Comparison of ENCODE assay signal across 8 cellular contexts in genomic region chr1:109739738-109740614, GRCh38. TPM values are rescaled to one million over a fixed set of nuclear protein-coding genes. Genes with fewer than 3 reads are reported as not detected.
DNase-seq lines count a peak whose midpoint lies in the region; ATAC-seq and TF ChIP-seq lines count a peak whose summit lies in the region.

No MANE protein-coding gene starts in this region.

- H3K4me3 ChIP-seq in HFF-Myc (replicated peaks; ENCODE audit: low read depth, low read length) (peak overlapping the region; percentile 66), WERI-Rb-1 (ENCODE audit: low read depth, low read length) (peak overlapping the region; percentile 58), breast epithelium (peak overlapping the region; percentile 54 to 86 (median 82)), iPS-20b (ENCODE audit: low read length) (peak overlapping the region; percentile 69), skeletal muscle tissue (ENCODE audit: low read length in 3 of 3) (peak overlapping the region; percentile 83 to 86 (median 85))

- TF ChIP-seq POLR2A in breast epithelium (IDR thresholded peaks at IDR 0.05): peak; percentile 76

- H3K9ac ChIP-seq in iPS-20b (ENCODE audit: low read depth, low read length) (peak overlapping the region; percentile 31; the same call in 1 of the 2 replicates), skeletal muscle tissue (ENCODE audit: low read depth in 1 of 3, low read length in 3 of 3) (peak overlapping the region; percentile 76 to 84 (median 77))

- H3K4me1 ChIP-seq in breast epithelium (no peaks in the 10 kb centered on the region), iPS-20b (ENCODE audit: insufficient read depth, low read length) (peaks cover 2% of the 10 kb centered on the region; the same call in 1 of the 2 replicates), skeletal muscle tissue (ENCODE audit: control insufficient read depth in 3 of 3, insufficient read depth in 3 of 3, low read length in 3 of 3) (peaks cover 8 to 15% (median 12%) of the 10 kb centered on the region in 3 donors)

- H3K36me3 ChIP-seq in WERI-Rb-1 (peaks cover 24% of the 10 kb centered on the region), breast epithelium (no peaks in the 10 kb centered on the region), iPS-20b (ENCODE audit: insufficient read depth, low read depth, low read length) (no peaks in the 10 kb centered on the region), skeletal muscle tissue (ENCODE audit: control insufficient read depth in 3 of 3, insufficient read depth in 3 of 3, low read length in 3 of 3) (peaks cover 12 to 20% (median 19%) of the 10 kb centered on the region in 3 donors)

- H3K27ac ChIP-seq in WERI-Rb-1: peak overlapping the region; percentile 72
- peak overlapping the region; percentile 81 to 87 for H3K27ac ChIP-seq in breast epithelium
- no peak overlapping the region for H3K27ac ChIP-seq in iPS-20b (ENCODE audit: low read length)
- peak overlapping the region; percentile 66 for H3K27ac ChIP-seq in skeletal muscle tissue (ENCODE audit: low read depth, low read length)

- DNase-seq in DMS53 treated with DMSO at 0.1 percent for 48 hours (lab: John Stamatoyannopoulos, UW; ENCODE audit: unreplicated experiment) (peak; percentile 45), HFF-Myc (ENCODE audit: extremely low read depth, low read depth) (no peak), NCI-H146 (lab: John Stamatoyannopoulos, UW) (peak; percentile 78), WERI-Rb-1 (peak; percentile 89), breast epithelium (ENCODE audit: low spot score in 2 of 2) (peak; percentile 68 to 89)

- H3K9me3 ChIP-seq in WERI-Rb-1 (ENCODE audit: severe bottlenecking): peaks cover 4% of the 10 kb centered on the region
- no peaks in the 10 kb centered on the region for H3K9me3 ChIP-seq in breast epithelium
- no peaks in the 10 kb centered on the region for H3K9me3 ChIP-seq in iPS-20b (ENCODE audit: insufficient read depth, low read depth, low read length)
- H3K9me3 ChIP-seq in skeletal muscle tissue (ENCODE audit: control insufficient read depth in 3 of 3, low read length in 3 of 3): no peaks in the 10 kb centered on the region

- H3K27me3 ChIP-seq in WERI-Rb-1 (ENCODE audit: insufficient read depth, low read depth, severe bottlenecking) (no peaks in the 10 kb centered on the region), breast epithelium (no peaks in the 10 kb centered on the region), iPS-20b (ENCODE audit: insufficient read depth, low read length) (peaks cover 61% of the 10 kb centered on the region), skeletal muscle tissue (ENCODE audit: control insufficient read depth in 3 of 3, insufficient read depth in 3 of 3, low read length in 3 of 3) (no peaks in the 10 kb centered on the region)

- ATAC-seq in HG03469 (IDR thresholded peaks at IDR 0.05; ENCODE audit: unreplicated experiment): no peak

- intact Hi-C loops in breast epithelium (cut with DNase I; ENCODE audit: low total_unique reads): no loop called here

- TF ChIP-seq CTCF in HFF-Myc (IDR thresholded peaks at IDR 0.05; ENCODE audit: low read depth, low read length, missing control alignments) (no peak), WERI-Rb-1 (IDR thresholded peaks at IDR 0.05; ENCODE audit: low read depth, low read length) (no peak), breast epithelium (IDR thresholded peaks at IDR 0.05) (no peak)

RNA-seq across cellular contexts. Expression of gene GSTM3, which starts 0.9 kb away (rescaled TPM):
- total RNA-seq in breast epithelium (100 to 1,000 TPM in 2 of 3 donors, 10 to 100 TPM in 1; 40.0 to 226 (median 105) TPM), skeletal muscle tissue (24.5 TPM)

RNA-seq across cellular contexts. Expression of gene EPS8L3, which starts 23.7 kb away (rescaled TPM):
- total RNA-seq in breast epithelium (1 to 10 TPM in 1 of 3 donors, not detected in 2; 3.6 TPM), skeletal muscle tissue (not detected)

RNA-seq across cellular contexts. Expression of gene GSTM5, which starts 27.9 kb away (rescaled TPM):
- total RNA-seq in breast epithelium (1 to 10 TPM; 1.8 to 4.6 (median 3.6) TPM), skeletal muscle tissue (11.5 TPM)

RNA-seq across cellular contexts. Expression of gene GSTM1, which starts 52.4 kb away (rescaled TPM):
- total RNA-seq in breast epithelium (10 to 100 TPM in 1 of 3 donors, not detected in 2; 33.8 TPM), skeletal muscle tissue (16.7 TPM)
